ENCODE assay signal across 8 cellular contexts in genomic region chr21:34745557-34746255, GRCh38.
DNase-seq lines count a peak whose midpoint lies in the region; ATAC-seq and TF ChIP-seq lines count a peak whose summit lies in the region.

No MANE protein-coding gene starts in this region.

- H3K27me3 Mint-ChIP-seq in CD8-positive, alpha-beta T cell (ENCODE audit: low read depth), result peaks cover 4% of the 10 kb centered on the region
- H3K27me3 Mint-ChIP-seq in nephron progenitor cell (ENCODE audit: low read depth, poor library complexity), result peaks cover 26% of the 10 kb centered on the region
- peaks cover 18% of the 10 kb centered on the region for H3K27me3 Mint-ChIP-seq in stimulated activated naive CD8-positive, alpha-beta T cell treated with anti-CD3 and anti-CD28 coated beads, Interleukin-15, Interleukin-2, amounts not matched to agents 100 ng/mL and 50 ng/mL, for 24 hours

- intact Hi-C loops in CD8-positive, alpha-beta T cell (cut with DNase I, micrococcal nuclease), result loop anchor here (1.0 to 10.0 kb wide), 7 partner anchors 143 to 1367 kb away; no protein-coding TSS in a partner anchor

- peak; percentile 80 for ATAC-seq in CD8-positive, alpha-beta T cell

- TF ChIP-seq CTCF in CD8-positive, alpha-beta T cell (IDR thresholded peaks at IDR 0.05), result peak; percentile 89
- TF ChIP-seq CTCF in GM20000 (IDR thresholded peaks at IDR 0.05; ENCODE audit: extremely low read depth, missing control alignments) (peak; percentile 40), nephron progenitor cell (IDR thresholded peaks at IDR 0.05) (peak; percentile 89)

- H3K4me3 ChIP-seq in CD8-positive, alpha-beta T cell (ENCODE audit: low read depth, low read length), result no peak overlapping the region

- H3K9me3 Mint-ChIP-seq in CD8-positive, alpha-beta T cell, result no peaks in the 10 kb centered on the region
- H3K9me3 Mint-ChIP-seq in nephron progenitor cell, result no peaks in the 10 kb centered on the region
- no peaks in the 10 kb centered on the region for H3K9me3 Mint-ChIP-seq in stimulated activated naive CD8-positive, alpha-beta T cell treated with anti-CD3 and anti-CD28 coated beads, Interleukin-15, Interleukin-2, amounts not matched to agents 100 ng/mL and 50 ng/mL, for 24 hours

- H3K27ac ChIP-seq in CD8-positive, alpha-beta T cell (ENCODE audit: low read depth, low read length), result no peak overlapping the region

- CTCF ChIA-PET in CD8-positive, alpha-beta T cell (lab: Charles Lee), result interaction anchor here (0.6 to 2.4 kb wide), 44 partner anchors 9 to 1282 kb away, joined by 3 to 44 read pairs (median 4); no protein-coding TSS in a partner anchor

- H3K4me1 ChIP-seq in CD8-positive, alpha-beta T cell (ENCODE audit: insufficient read depth, low read length), result peaks cover 4% of the 10 kb centered on the region

- peak overlapping the region; percentile 71 for H3K4me3 Mint-ChIP-seq in CD8-positive, alpha-beta T cell
- no peak overlapping the region for H3K4me3 Mint-ChIP-seq in nephron progenitor cell
- H3K4me3 Mint-ChIP-seq in stimulated activated naive CD8-positive, alpha-beta T cell treated with anti-CD3 and anti-CD28 coated beads, Interleukin-15, Interleukin-2, amounts not matched to agents 100 ng/mL and 50 ng/mL, for 24 hours, result peak overlapping the region; percentile 66

- DNase-seq in CD8-positive, alpha-beta T cell, result peak; percentile 16 to 71 (median 34)
- DNase-seq in GM20000 (ENCODE audit: low spot score) (peak; percentile 69), OCI-M1 (lab: John Stamatoyannopoulos, UW) (peak; percentile 95), activated T-cell treated with anti-CD3 and anti-CD28 coated beads for 48 hours (ENCODE audit: low read depth) (peak; percentile 34), fibroblast of gingiva (ENCODE audit: low read depth) (peak; percentile 82), nephron progenitor cell (peak; percentile 71)

- peak; percentile 94 for TF ChIP-seq RAD21 in Ishikawa (IDR thresholded peaks at IDR 0.05; ENCODE audit: low read depth)

- H3K27me3 ChIP-seq in CD8-positive, alpha-beta T cell (ENCODE audit: insufficient read depth, low read length), result no peaks in the 10 kb centered on the region

- no peaks in the 10 kb centered on the region for H3K36me3 ChIP-seq in CD8-positive, alpha-beta T cell (ENCODE audit: insufficient read depth, low read length)

- H3K9me3 ChIP-seq in CD8-positive, alpha-beta T cell (ENCODE audit: low read length), result no peaks in the 10 kb centered on the region

- H3K36me3 Mint-ChIP-seq in CD8-positive, alpha-beta T cell, result no peaks in the 10 kb centered on the region
- H3K36me3 Mint-ChIP-seq in nephron progenitor cell (ENCODE audit: low read depth), result no peaks in the 10 kb centered on the region
- no peaks in the 10 kb centered on the region for H3K36me3 Mint-ChIP-seq in stimulated activated naive CD8-positive, alpha-beta T cell treated with anti-CD3 and anti-CD28 coated beads, Interleukin-15, Interleukin-2, amounts not matched to agents 100 ng/mL and 50 ng/mL, for 24 hours (ENCODE audit: low read depth)

- TF ChIP-seq EP300 in Ishikawa (IDR thresholded peaks at IDR 0.05; ENCODE audit: borderline replicate concordance), result no peak

- H3K27ac Mint-ChIP-seq in CD8-positive, alpha-beta T cell, result no peak overlapping the region
- H3K27ac Mint-ChIP-seq in nephron progenitor cell, result no peak overlapping the region
- peak overlapping the region; percentile 50 for H3K27ac Mint-ChIP-seq in stimulated activated naive CD8-positive, alpha-beta T cell treated with anti-CD3 and anti-CD28 coated beads, Interleukin-15, Interleukin-2, amounts not matched to agents 100 ng/mL and 50 ng/mL, for 24 hours

- POLR2A ChIA-PET in CD8-positive, alpha-beta T cell (lab: Charles Lee), result no interaction called here

- H3K4me1 Mint-ChIP-seq in CD8-positive, alpha-beta T cell (ENCODE audit: low read depth), result peaks cover 4% of the 10 kb centered on the region
- H3K4me1 Mint-ChIP-seq in nephron progenitor cell, result peaks cover 10% of the 10 kb centered on the region
- peaks cover 6% of the 10 kb centered on the region for H3K4me1 Mint-ChIP-seq in stimulated activated naive CD8-positive, alpha-beta T cell treated with anti-CD3 and anti-CD28 coated beads, Interleukin-15, Interleukin-2, amounts not matched to agents 100 ng/mL and 50 ng/mL, for 24 hours (ENCODE audit: low read depth)

TF ChIP-seq in Ishikawa, 13 proteins besides CTCF, POLR2A, EP300 and RAD21:
- TF ChIP-seq MAX (IDR thresholded peaks at IDR 0.05) (no peak), TCF12 (IDR thresholded peaks at IDR 0.05; ENCODE audit: low read depth) (no peak), TAF1 (IDR thresholded peaks at IDR 0.05; ENCODE audit: low read depth) (no peak), NFIC (IDR thresholded peaks at IDR 0.05) (no peak), CEBPB (IDR thresholded peaks at IDR 0.05) (no peak), EGR1 (IDR thresholded peaks at IDR 0.05) (no peak), YY1 (IDR thresholded peaks at IDR 0.05; ENCODE audit: low read depth) (no peak), USF1 (IDR thresholded peaks at IDR 0.05) (no peak), TEAD4 (IDR thresholded peaks at IDR 0.05) (no peak), CREB1 (IDR thresholded peaks at IDR 0.05; ENCODE audit: low read depth) (no peak), FOXM1 (IDR thresholded peaks at IDR 0.05; ENCODE audit: borderline replicate concordance, low read depth) (no peak), ZBTB7A (IDR thresholded peaks at IDR 0.05; ENCODE audit: low read depth) (no peak)
- TF ChIP-seq, protein P1, sequence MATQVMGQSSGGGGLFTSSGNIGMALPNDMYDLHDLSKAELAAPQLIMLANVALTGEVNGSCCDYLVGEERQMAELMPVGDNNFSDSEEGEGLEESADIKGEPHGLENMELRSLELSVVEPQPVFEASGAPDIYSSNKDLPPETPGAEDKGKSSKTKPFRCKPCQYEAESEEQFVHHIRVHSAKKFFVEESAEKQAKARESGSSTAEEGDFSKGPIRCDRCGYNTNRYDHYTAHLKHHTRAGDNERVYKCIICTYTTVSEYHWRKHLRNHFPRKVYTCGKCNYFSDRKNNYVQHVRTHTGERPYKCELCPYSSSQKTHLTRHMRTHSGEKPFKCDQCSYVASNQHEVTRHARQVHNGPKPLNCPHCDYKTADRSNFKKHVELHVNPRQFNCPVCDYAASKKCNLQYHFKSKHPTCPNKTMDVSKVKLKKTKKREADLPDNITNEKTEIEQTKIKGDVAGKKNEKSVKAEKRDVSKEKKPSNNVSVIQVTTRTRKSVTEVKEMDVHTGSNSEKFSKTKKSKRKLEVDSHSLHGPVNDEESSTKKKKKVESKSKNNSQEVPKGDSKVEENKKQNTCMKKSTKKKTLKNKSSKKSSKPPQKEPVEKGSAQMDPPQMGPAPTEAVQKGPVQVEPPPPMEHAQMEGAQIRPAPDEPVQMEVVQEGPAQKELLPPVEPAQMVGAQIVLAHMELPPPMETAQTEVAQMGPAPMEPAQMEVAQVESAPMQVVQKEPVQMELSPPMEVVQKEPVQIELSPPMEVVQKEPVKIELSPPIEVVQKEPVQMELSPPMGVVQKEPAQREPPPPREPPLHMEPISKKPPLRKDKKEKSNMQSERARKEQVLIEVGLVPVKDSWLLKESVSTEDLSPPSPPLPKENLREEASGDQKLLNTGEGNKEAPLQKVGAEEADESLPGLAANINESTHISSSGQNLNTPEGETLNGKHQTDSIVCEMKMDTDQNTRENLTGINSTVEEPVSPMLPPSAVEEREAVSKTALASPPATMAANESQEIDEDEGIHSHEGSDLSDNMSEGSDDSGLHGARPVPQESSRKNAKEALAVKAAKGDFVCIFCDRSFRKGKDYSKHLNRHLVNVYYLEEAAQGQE (IDR thresholded peaks at IDR 0.05; ENCODE audit: low read depth), result no peak
TF ChIP-seq in Ishikawa: peak in this region for 0.

Comparison
In these comparisons a context has a peak if more than half of its experiments do, and no peak if none do; other contexts are left out.
1. DNase-seq: peak in every context shown above with its lines; median percentile 95 in OCI-M1; 82 in fibroblast of gingiva; 71 in nephron progenitor cell; 69 in GM20000; 34 in CD8-positive, alpha-beta T cell; 34 in activated T-cell treated with anti-CD3 and anti-CD28 coated beads for 48 hours.